Comparison of ENCODE assay signal across 9 cellular contexts in genomic region chr7:140726304-140726703, GRCh38. TPM values are rescaled to one million over a fixed set of nuclear protein-coding genes. Genes with fewer than 3 reads are reported as not detected.
A peak's percentile ranks its signal among the peaks of the same experiment; 100 is the strongest.
DNase-seq lines count a peak whose midpoint lies in the region; ATAC-seq and TF ChIP-seq lines count a peak whose summit lies in the region.
"Had no signal": no experiment of that assay in that cellular context is flagged by ENCODE, and none has a peak within 500 bp of the region (broad histone marks: within the 10 kb centered on the region; RNA-seq: fewer than 3 reads in every experiment).

No MANE protein-coding gene starts in this region.

- H3K9me3 ChIP-seq in PC-9 (ENCODE audit: insufficient read depth, low read depth): no peaks in the 10 kb centered on the region
- H3K9me3 ChIP-seq in tibial nerve: no peaks in the 10 kb centered on the region

- peak; percentile 61 for TF ChIP-seq CTCF in 22Rv1 (IDR thresholded peaks at IDR 0.05)
- TF ChIP-seq CTCF in PC-9 (conservative IDR thresholded peaks at IDR 0.05): peak; percentile 53; the same call in 1 of the 2 replicates
- peak in 1 of 5 experiments; percentile 26 for TF ChIP-seq CTCF in tibial nerve (IDR thresholded peaks at IDR 0.05)

- H3K4me3 ChIP-seq in PC-9 (no peak overlapping the region), tibial nerve (no peak overlapping the region)

- no peaks in the 10 kb centered on the region for H3K27me3 ChIP-seq in PC-9 (ENCODE audit: insufficient read depth, low read depth)
- H3K27me3 ChIP-seq in tibial nerve: no peaks in the 10 kb centered on the region

- 0 out of 2 replicates have a peak, but pooled peaks cover 4% of the 10 kb centered on the region for H3F3A ChIP-seq in PC-9 (ENCODE audit: insufficient read depth, low read depth)

- H3K79me2 ChIP-seq in PC-9 (ENCODE audit: low read depth): no peaks in the 10 kb centered on the region

- in situ Hi-C loops in G401 (cut with HindIII; ENCODE audit: low sequenced_read_pairs): no loop called here

- BruUV-seq in PC-9 (replicated peaks; lab: Mats Ljungman, UMichigan): no TSS peak

- WGBS in tibial nerve, 2 donors: 67 to 72% methylated on average over 2 of the region's 2 CpGs

- no peak for TF ChIP-seq POLR2A in tibial nerve (IDR thresholded peaks at IDR 0.05)

- DNase-seq in G401 (ENCODE audit: low spot score) (peak; percentile 43), PC-9 (no peak), fibroblast of peridontal ligament (ENCODE audit: extremely low read depth) (peak; percentile 65), tibial nerve (ENCODE audit: low spot score in 2 of 2) (no peak), UCSD-AML1 (lab: John Stamatoyannopoulos, UW; ENCODE audit: unreplicated experiment) (no peak)
- DNase-seq: right cardiac atrium had no signal

- no peak overlapping the region for H3K4me2 ChIP-seq in PC-9

- H3K4me1 ChIP-seq in PC-9 (replicated peaks; ENCODE audit: insufficient read depth): no peaks in the 10 kb centered on the region
- no peaks in the 10 kb centered on the region for H3K4me1 ChIP-seq in tibial nerve

- H2AFZ ChIP-seq in PC-9: no peak overlapping the region

- ATAC-seq in GM21576 (IDR thresholded peaks at IDR 0.05; ENCODE audit: unreplicated experiment): no peak
- ATAC-seq in HG02981 (IDR thresholded peaks at IDR 0.05; ENCODE audit: unreplicated experiment): no peak
- ATAC-seq: right cardiac atrium had no signal

- no peak overlapping the region for H3K27ac ChIP-seq in 22Rv1
- H3K27ac ChIP-seq in PC-9: no peak overlapping the region
- H3K27ac ChIP-seq in tibial nerve: no peak overlapping the region

- H3K36me3 ChIP-seq in PC-9 (ENCODE audit: low read depth) (0 out of 2 replicates have a peak, but pooled peaks cover 4% of the 10 kb centered on the region), tibial nerve (peaks cover 0 to 36% (median 0%) of the 10 kb centered on the region in 3 donors)

- CTCF ChIA-PET in PC-9 (lab: Charles Lee): no interaction called here

- TF ChIP-seq EP300 in tibial nerve (IDR thresholded peaks at IDR 0.05): no peak

- intact Hi-C loops in PC-9 (cut with micrococcal nuclease; ENCODE audit: unreplicated experiment): no loop called here

- H4K20me1 ChIP-seq in PC-9 (ENCODE audit: insufficient read depth): 0 out of 2 replicates have a peak, but pooled peaks cover 3% of the 10 kb centered on the region

- POLR2A ChIA-PET in PC-9 (lab: Charles Lee; ENCODE audit: unreplicated experiment): interaction anchor here (0.6 kb wide), 1 partner anchor 41 kb away, joined by 7 read pairs; no protein-coding TSS in a partner anchor

- no peaks in the 10 kb centered on the region for H3K9me2 ChIP-seq in PC-9 (ENCODE audit: insufficient read depth)

RNA-seq across cellular contexts. Expression of gene NDUFB2, which starts 29.8 kb away (rescaled TPM):
- 240 and 476 TPM in 2 replicates for total RNA-seq in G401 (2014; rRNA removed; shearing (Covaris generic))
- total RNA-seq in PC-9 (2021): 180 and 199 TPM in 2 replicates
- 100 to 1,000 TPM; 122 to 288 (median 162) TPM for total RNA-seq in tibial nerve

RNA-seq across cellular contexts. Expression of gene ADCK2, which starts 53.6 kb away (rescaled TPM):
- 22.3 and 26.3 TPM in 2 replicates for total RNA-seq in G401 (2014; rRNA removed; shearing (Covaris generic))
- total RNA-seq in PC-9 (2021) (35.3 and 41.7 TPM in 2 replicates), tibial nerve (10 to 100 TPM; 20.7 to 34.5 (median 26.7) TPM)

Comparison
In these comparisons a context has a peak if more than half of its experiments do, and no peak if none do; other contexts are left out.
1. DNase-seq: peak in G401 (single experiment) and fibroblast of peridontal ligament (single experiment); none in PC-9 (0 of 2), tibial nerve (0 of 2) and UCSD-AML1 (single experiment).